In genomic region chr22:27776410-27776958, GRCh38 we compare ENCODE assay signal across 14 cellular contexts. TPM values are rescaled to one million over a fixed set of nuclear protein-coding genes. Genes with fewer than 3 reads are reported as not detected.
DNase-seq lines count a peak whose midpoint lies in the region; ATAC-seq and TF ChIP-seq lines count a peak whose summit lies in the region.
"Had no signal": no experiment of that assay in that cellular context is flagged by ENCODE, and none has a peak within 500 bp of the region (broad histone marks: within the 10 kb centered on the region; RNA-seq: fewer than 3 reads in every experiment).

No MANE protein-coding gene starts in this region.

- H2AFZ ChIP-seq in osteoblast (ENCODE audit: low read length): no peak overlapping the region

- TF ChIP-seq CTCF in osteoblast (IDR thresholded peaks at IDR 0.05; ENCODE audit: extremely low read depth, low read depth, low read length): no peak

- no peaks in the 10 kb centered on the region for H3K79me2 ChIP-seq in osteoblast (ENCODE audit: insufficient read depth, low read length)

- no peaks in the 10 kb centered on the region for H3K36me3 ChIP-seq in osteoblast (ENCODE audit: insufficient read depth, low read length)

- ATAC-seq in Right ventricle myocardium inferior (peak; percentile 59), Right ventricle myocardium superior (ENCODE audit: poor library complexity) (peak; percentile 65), GM21529 (IDR thresholded peaks at IDR 0.05; ENCODE audit: unreplicated experiment) (no peak)
- no peak for ATAC-seq in stimulated activated naive CD8-positive, alpha-beta T cell treated with anti-CD3 and anti-CD28 coated beads, Interleukin-15, Interleukin-2, amounts not matched to agents 100 U/mL and 50 U/mL, for 24 hours
- ATAC-seq: A549 had no signal

- DNase-seq in Right ventricle myocardium inferior (ENCODE audit: missing footprints) (no peak), cardiac septum (ENCODE audit: low spot score) (no peak), Right ventricle myocardium superior (peak; percentile 62), osteoblast (ENCODE audit: insufficient read length, low spot score, missing footprints) (peak; percentile 89), mucosa of gallbladder (ENCODE audit: low spot score) (no peak), NCI-H187 treated with DMSO at 0.1 percent for 48 hours (lab: John Stamatoyannopoulos, UW) (no peak)
- DNase-seq in stimulated activated naive CD8-positive, alpha-beta T cell treated with anti-CD3 and anti-CD28 coated beads, Interleukin-15, Interleukin-2, amounts not matched to agents 100 U/mL and 50 U/mL, for 24 hours: no peak
- DNase-seq: activated naive CD4-positive, alpha-beta T cell treated with Interleukin-2 at 50 U/mL for 16 hours; cortex of kidney; DND-41; NCI-H1694; testis had no signal

- no peak overlapping the region for H3K4me3 ChIP-seq in osteoblast (ENCODE audit: insufficient read depth, low read length)
- H3K4me3 ChIP-seq: A549, testis had no signal

- peaks cover 4% of the 10 kb centered on the region for H3K4me1 ChIP-seq in osteoblast (ENCODE audit: insufficient read depth, low read length)
- H3K4me1 ChIP-seq: A549 had no signal

- H3K9me3 ChIP-seq in osteoblast (ENCODE audit: low read depth, low read length): no peaks in the 10 kb centered on the region
- H3K9me3 ChIP-seq: A549, testis had no signal

- intact Hi-C loops in Right ventricle myocardium inferior (cut with DNase I) (loop anchor here (2.0 kb wide), 1 partner anchor 50 kb away; no protein-coding TSS in a partner anchor), cardiac septum (cut with DNase I) (loop anchor here (5.0 kb wide), 1 partner anchor 49 kb away; no protein-coding TSS in a partner anchor), Right ventricle myocardium superior (cut with DNase I) (no loop called here)

- peaks cover 7% of the 10 kb centered on the region for H3K27me3 ChIP-seq in osteoblast (ENCODE audit: insufficient read depth, low read length)
- H3K27me3 ChIP-seq: testis had no signal

- H3K27ac ChIP-seq in osteoblast (ENCODE audit: low read depth, low read length): no peak overlapping the region
- H3K27ac ChIP-seq: A549 had no signal

- no peaks in the 10 kb centered on the region for H4K20me1 ChIP-seq in osteoblast (ENCODE audit: insufficient read depth, low read length)

- H3K4me2 ChIP-seq in osteoblast (ENCODE audit: insufficient read depth, low read length): no peak overlapping the region
- H3K4me2 ChIP-seq: A549 had no signal

RNA-seq across cellular contexts. Expression of gene MN1, which starts 25.1 kb away (rescaled TPM):
- total RNA-seq in Right ventricle myocardium inferior (5.3 TPM), cardiac septum (6.4 TPM), Right ventricle myocardium superior (6.3 TPM), osteoblast (4.7 and 6.2 TPM in 2 replicates), mucosa of gallbladder (17.7 TPM)

Comparison
In these comparisons a context has a peak if more than half of its experiments do, and no peak if none do; other contexts are left out.
1. DNase-seq: peak in Right ventricle myocardium superior (single experiment) and osteoblast (single experiment); none in Right ventricle myocardium inferior (single experiment), cardiac septum (single experiment), stimulated activated naive CD8-positive, alpha-beta T cell treated with anti-CD3 and anti-CD28 coated beads, Interleukin-15, Interleukin-2, amounts not matched to agents 100 U/mL and 50 U/mL, for 24 hours (single experiment), mucosa of gallbladder (single experiment) and NCI-H187 treated with DMSO at 0.1 percent for 48 hours (single experiment).
2. ATAC-seq: peak in Right ventricle myocardium inferior (single experiment) and Right ventricle myocardium superior (single experiment); none in GM21529 (single experiment) and stimulated activated naive CD8-positive, alpha-beta T cell treated with anti-CD3 and anti-CD28 coated beads, Interleukin-15, Interleukin-2, amounts not matched to agents 100 U/mL and 50 U/mL, for 24 hours (single experiment).